8 cellular contexts compared by ENCODE assay signal in genomic region chr14:55270832-55271571, GRCh38. TPM values are rescaled to one million over a fixed set of nuclear protein-coding genes. Genes with fewer than 3 reads are reported as not detected.
DNase-seq lines count a peak whose midpoint lies in the region; ATAC-seq, FAIRE-seq and TF ChIP-seq lines count a peak whose summit lies in the region.

A gene with protein sequence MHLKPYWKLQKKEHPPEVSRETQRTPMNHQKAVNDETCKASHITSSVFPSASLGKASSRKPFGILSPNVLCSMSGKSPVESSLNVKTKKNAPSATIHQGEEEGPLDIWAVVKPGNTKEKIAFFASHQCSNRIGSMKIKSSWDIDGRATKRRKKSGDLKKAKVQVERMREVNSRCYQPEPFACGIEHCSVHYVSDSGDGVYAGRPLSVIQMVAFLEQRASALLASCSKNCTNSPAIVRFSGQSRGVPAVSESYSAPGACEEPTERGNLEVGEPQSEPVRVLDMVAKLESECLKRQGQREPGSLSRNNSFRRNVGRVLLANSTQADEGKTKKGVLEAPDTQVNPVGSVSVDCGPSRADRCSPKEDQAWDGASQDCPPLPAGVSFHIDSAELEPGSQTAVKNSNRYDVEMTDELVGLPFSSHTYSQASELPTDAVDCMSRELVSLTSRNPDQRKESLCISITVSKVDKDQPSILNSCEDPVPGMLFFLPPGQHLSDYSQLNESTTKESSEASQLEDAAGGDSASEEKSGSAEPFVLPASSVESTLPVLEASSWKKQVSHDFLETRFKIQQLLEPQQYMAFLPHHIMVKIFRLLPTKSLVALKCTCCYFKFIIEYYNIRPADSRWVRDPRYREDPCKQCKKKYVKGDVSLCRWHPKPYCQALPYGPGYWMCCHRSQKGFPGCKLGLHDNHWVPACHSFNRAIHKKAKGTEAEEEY (plus strand): TSS chr14:55271421. CDS start chr14:55350391, 78,970 bp downstream.

- H3K4me2 ChIP-seq in BLaER1: peak within 1 kb of the TSS; percentile 89

- peak within 1 kb of the TSS; percentile 91 for H3K4me3 Mint-ChIP-seq in activated CD4-positive, alpha-beta T cell treated with anti-CD3 and anti-CD28 coated beads, Interleukin-2, amount 10 ng/mL, durations not matched to agents 24 days and 14 days

- peak; percentile 90 for DNase-seq in GM19239 (ENCODE audit: insufficient read length, low spot score)
- DNase-seq in NCI-H526 (lab: John Stamatoyannopoulos, UW): peak; percentile 93 to 99
- peak; percentile 100 for DNase-seq in activated CD4-positive, alpha-beta T cell treated with anti-CD3 and anti-CD28 coated beads, Interleukin-2, amount 10 ng/mL, durations not matched to agents 24 days and 14 days
- peak; percentile 98 for DNase-seq in coronary artery (ENCODE audit: low spot score)
- DNase-seq in left colon: peak; percentile 97 to 100
- peak; percentile 100 for DNase-seq in stimulated activated CD4-positive, alpha-beta T cell treated with anti-CD3 and anti-CD28 coated beads, Interleukin-2, amount 100 ng/mL, for 24 hours

- H3K27ac ChIP-seq in BLaER1 (peak within 1 kb of the TSS; percentile 92), coronary artery (peak within 1 kb of the TSS; percentile 91 to 95)

- peak; percentile 98 for TF ChIP-seq CTCF in coronary artery (IDR thresholded peaks at IDR 0.05)

- H3K27me3 ChIP-seq in BLaER1: no peaks in the 10 kb centered on the region

- peaks cover 32% of the 10 kb centered on the region for H3K4me1 Mint-ChIP-seq in activated CD4-positive, alpha-beta T cell treated with anti-CD3 and anti-CD28 coated beads, Interleukin-2, amount 10 ng/mL, durations not matched to agents 24 days and 14 days

- H3K36me3 ChIP-seq in BLaER1: no peaks in the 10 kb centered on the region

- no peaks in the 10 kb centered on the region for H3K9me3 ChIP-seq in BLaER1

- H3K4me3 ChIP-seq in BLaER1 (peak within 1 kb of the TSS; percentile 97), coronary artery (peak within 1 kb of the TSS; percentile 88)

- no peaks in the 10 kb centered on the region for H3K9me3 Mint-ChIP-seq in activated CD4-positive, alpha-beta T cell treated with anti-CD3 and anti-CD28 coated beads, Interleukin-2, amount 10 ng/mL, durations not matched to agents 24 days and 14 days

- peak within 1 kb of the TSS; percentile 95 for H3K9ac ChIP-seq in BLaER1

- peaks cover 28% of the 10 kb centered on the region for H3K4me1 ChIP-seq in BLaER1

- H3K27ac Mint-ChIP-seq in activated CD4-positive, alpha-beta T cell treated with anti-CD3 and anti-CD28 coated beads, Interleukin-2, amount 10 ng/mL, durations not matched to agents 24 days and 14 days: peak within 1 kb of the TSS; percentile 96

- intact Hi-C loops in activated CD4-positive, alpha-beta T cell treated with anti-CD3 and anti-CD28 coated beads, Interleukin-2, amount 10 ng/mL, durations not matched to agents 24 days and 14 days (cut with micrococcal nuclease): loop anchor here (1.0 to 10.0 kb wide), 7 partner anchors 59 to 166 kb away; partner anchors contain the start of gene DLGAP5
- intact Hi-C loops in left colon (cut with DNase I, micrococcal nuclease): no loop called here

- FAIRE-seq in GM19239 (lab: Jason Lieb, UNC): peak; percentile 99

- ATAC-seq in HG03460 (IDR thresholded peaks at IDR 0.05; ENCODE audit: unreplicated experiment) (peak; percentile 83), left colon (peak; percentile 84)

- peaks cover 41% of the 10 kb centered on the region for H4K20me1 ChIP-seq in BLaER1

- H3K36me3 Mint-ChIP-seq in activated CD4-positive, alpha-beta T cell treated with anti-CD3 and anti-CD28 coated beads, Interleukin-2, amount 10 ng/mL, durations not matched to agents 24 days and 14 days (ENCODE audit: low read depth): peaks cover 2% of the 10 kb centered on the region

- H3K27me3 Mint-ChIP-seq in activated CD4-positive, alpha-beta T cell treated with anti-CD3 and anti-CD28 coated beads, Interleukin-2, amount 10 ng/mL, durations not matched to agents 24 days and 14 days: no peaks in the 10 kb centered on the region

RNA-seq across cellular contexts. Expression of the gene that starts here (rescaled TPM):
- 25.3 and 26.2 TPM in 2 replicates for total RNA-seq in activated CD4-positive, alpha-beta T cell treated with anti-CD3 and anti-CD28 coated beads, Interleukin-2, amount 10 ng/mL, durations not matched to agents 24 days and 14 days
- 10 to 100 TPM; 76.2 to 81.9 TPM for total RNA-seq in left colon

Comparison
In these comparisons a context has a peak if more than half of its experiments do, and no peak if none do; other contexts are left out.
1. Peak in every context shown above with its lines: DNase-seq, ATAC-seq, H3K4me3 ChIP-seq and H3K27ac ChIP-seq.